Comparison of ENCODE assay signal across 1 cellular context in the genomic region with DNA sequence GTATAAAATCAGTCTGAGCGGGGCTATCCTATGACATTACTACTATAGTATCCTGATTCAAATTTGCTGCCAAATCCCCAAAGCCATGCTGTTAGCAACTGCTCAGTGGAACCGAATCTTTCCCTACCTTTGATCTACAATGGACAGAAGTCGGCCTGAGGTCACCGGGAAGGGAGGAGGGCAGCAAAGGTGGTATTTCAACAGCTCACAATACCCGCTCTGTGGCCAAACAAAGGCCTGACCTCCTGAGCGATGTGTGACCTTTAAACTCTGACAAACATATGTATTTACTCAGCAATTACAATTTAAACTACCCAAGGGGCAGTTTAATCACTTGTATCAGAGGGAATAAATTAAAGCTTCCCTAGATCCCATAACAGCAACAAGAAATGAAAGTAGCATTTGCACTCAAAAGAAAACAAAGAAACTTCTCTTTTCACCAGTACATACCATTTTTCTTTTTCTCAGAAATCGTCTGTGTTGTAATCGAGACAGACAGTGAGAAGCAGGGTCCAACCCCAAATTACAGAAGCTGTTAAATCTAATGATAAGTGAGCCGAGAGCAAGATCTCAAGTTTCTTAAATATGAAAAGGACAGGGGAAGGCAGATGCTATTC.
A peak's percentile ranks its signal among the peaks of the same experiment; 100 is the strongest.
TF ChIP-seq lines count a peak whose summit lies in the region.

No MANE protein-coding gene starts in this region.

TF ChIP-seq in HepG2, 621 proteins besides CTCF, POLR2A, EP300 and RAD21 (continued from another document and continues in another):
- TF ChIP-seq, protein P1, sequence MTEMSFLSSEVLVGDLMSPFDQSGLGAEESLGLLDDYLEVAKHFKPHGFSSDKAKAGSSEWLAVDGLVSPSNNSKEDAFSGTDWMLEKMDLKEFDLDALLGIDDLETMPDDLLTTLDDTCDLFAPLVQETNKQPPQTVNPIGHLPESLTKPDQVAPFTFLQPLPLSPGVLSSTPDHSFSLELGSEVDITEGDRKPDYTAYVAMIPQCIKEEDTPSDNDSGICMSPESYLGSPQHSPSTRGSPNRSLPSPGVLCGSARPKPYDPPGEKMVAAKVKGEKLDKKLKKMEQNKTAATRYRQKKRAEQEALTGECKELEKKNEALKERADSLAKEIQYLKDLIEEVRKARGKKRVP (CRISPR knock-in tag; IDR thresholded peaks at IDR 0.05) = peak in 1 of 2 experiments; percentile 66; a peak in 2 of 4 replicates
- TF ChIP-seq ZNF556 (CRISPR knock-in tag; IDR thresholded peaks at IDR 0.05; ENCODE audit: borderline replicate concordance) = peak; percentile 32; the same call in 1 of the 2 replicates
- no peak for TF ChIP-seq PAWR (CRISPR knock-in tag; IDR thresholded peaks at IDR 0.05; ENCODE audit: borderline replicate concordance)
- TF ChIP-seq, protein P2, sequence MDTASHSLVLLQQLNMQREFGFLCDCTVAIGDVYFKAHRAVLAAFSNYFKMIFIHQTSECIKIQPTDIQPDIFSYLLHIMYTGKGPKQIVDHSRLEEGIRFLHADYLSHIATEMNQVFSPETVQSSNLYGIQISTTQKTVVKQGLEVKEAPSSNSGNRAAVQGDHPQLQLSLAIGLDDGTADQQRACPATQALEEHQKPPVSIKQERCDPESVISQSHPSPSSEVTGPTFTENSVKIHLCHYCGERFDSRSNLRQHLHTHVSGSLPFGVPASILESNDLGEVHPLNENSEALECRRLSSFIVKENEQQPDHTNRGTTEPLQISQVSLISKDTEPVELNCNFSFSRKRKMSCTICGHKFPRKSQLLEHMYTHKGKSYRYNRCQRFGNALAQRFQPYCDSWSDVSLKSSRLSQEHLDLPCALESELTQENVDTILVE (CRISPR knock-in tag; IDR thresholded peaks at IDR 0.05) = 0 out of 2 replicates have a peak, but pooled peaks have one; percentile 62
- peak; percentile 53; the same call in 1 of the 2 replicates for TF ChIP-seq ZNF292 (CRISPR knock-in tag; IDR thresholded peaks at IDR 0.05; ENCODE audit: borderline replicate concordance, low read depth)
- TF ChIP-seq, protein P3, sequence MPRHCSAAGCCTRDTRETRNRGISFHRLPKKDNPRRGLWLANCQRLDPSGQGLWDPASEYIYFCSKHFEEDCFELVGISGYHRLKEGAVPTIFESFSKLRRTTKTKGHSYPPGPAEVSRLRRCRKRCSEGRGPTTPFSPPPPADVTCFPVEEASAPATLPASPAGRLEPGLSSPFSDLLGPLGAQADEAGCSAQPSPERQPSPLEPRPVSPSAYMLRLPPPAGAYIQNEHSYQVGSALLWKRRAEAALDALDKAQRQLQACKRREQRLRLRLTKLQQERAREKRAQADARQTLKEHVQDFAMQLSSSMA (CRISPR knock-in tag; IDR thresholded peaks at IDR 0.05) = no peak
- TF ChIP-seq, protein P4, sequence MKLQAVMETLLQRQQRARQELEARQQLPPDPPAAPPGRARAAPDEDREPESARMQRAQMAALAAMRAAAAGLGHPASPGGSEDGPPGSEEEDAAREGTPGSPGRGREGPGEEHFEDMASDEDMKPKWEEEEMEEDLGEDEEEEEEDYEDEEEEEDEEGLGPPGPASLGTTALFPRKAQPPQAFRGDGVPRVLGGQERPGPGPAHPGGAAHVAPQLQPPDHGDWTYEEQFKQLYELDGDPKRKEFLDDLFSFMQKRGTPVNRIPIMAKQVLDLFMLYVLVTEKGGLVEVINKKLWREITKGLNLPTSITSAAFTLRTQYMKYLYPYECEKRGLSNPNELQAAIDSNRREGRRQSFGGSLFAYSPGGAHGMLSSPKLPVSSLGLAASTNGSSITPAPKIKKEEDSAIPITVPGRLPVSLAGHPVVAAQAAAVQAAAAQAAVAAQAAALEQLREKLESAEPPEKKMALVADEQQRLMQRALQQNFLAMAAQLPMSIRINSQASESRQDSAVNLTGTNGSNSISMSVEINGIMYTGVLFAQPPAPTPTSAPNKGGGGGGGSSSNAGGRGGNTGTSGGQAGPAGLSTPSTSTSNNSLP (IDR thresholded peaks at IDR 0.05; ENCODE audit: low read depth, low read length) = peak; percentile 89
- no peak for TF ChIP-seq RBAK (CRISPR knock-in tag; IDR thresholded peaks at IDR 0.05)
- TF ChIP-seq SP5 (CRISPR knock-in tag; IDR thresholded peaks at IDR 0.05; ENCODE audit: borderline replicate concordance, low read depth) = peak; percentile 80
- peak; percentile 78; the same call in 1 of the 2 replicates for TF ChIP-seq HOXA5 (CRISPR knock-in tag; IDR thresholded peaks at IDR 0.05)
- TF ChIP-seq, protein P5, sequence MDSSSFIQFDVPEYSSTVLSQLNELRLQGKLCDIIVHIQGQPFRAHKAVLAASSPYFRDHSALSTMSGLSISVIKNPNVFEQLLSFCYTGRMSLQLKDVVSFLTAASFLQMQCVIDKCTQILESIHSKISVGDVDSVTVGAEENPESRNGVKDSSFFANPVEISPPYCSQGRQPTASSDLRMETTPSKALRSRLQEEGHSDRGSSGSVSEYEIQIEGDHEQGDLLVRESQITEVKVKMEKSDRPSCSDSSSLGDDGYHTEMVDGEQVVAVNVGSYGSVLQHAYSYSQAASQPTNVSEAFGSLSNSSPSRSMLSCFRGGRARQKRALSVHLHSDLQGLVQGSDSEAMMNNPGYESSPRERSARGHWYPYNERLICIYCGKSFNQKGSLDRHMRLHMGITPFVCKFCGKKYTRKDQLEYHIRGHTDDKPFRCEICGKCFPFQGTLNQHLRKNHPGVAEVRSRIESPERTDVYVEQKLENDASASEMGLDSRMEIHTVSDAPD (CRISPR knock-in tag; IDR thresholded peaks at IDR 0.05) = peak; percentile 18; the same call in 1 of the 2 replicates
- TF ChIP-seq, protein P6, sequence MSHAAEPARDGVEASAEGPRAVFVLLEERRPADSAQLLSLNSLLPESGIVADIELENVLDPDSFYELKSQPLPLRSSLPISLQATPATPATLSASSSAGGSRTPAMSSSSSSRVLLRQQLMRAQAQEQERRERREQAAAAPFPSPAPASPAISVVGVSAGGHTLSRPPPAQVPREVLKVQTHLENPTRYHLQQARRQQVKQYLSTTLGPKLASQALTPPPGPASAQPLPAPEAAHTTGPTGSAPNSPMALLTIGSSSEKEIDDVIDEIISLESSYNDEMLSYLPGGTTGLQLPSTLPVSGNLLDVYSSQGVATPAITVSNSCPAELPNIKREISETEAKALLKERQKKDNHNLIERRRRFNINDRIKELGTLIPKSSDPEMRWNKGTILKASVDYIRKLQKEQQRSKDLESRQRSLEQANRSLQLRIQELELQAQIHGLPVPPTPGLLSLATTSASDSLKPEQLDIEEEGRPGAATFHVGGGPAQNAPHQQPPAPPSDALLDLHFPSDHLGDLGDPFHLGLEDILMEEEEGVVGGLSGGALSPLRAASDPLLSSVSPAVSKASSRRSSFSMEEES (CRISPR knock-in tag; IDR thresholded peaks at IDR 0.05) = peak; percentile 69
- TF ChIP-seq RERE (CRISPR knock-in tag; IDR thresholded peaks at IDR 0.05; ENCODE audit: low read depth) = peak; percentile 76
- TF ChIP-seq, protein P7, sequence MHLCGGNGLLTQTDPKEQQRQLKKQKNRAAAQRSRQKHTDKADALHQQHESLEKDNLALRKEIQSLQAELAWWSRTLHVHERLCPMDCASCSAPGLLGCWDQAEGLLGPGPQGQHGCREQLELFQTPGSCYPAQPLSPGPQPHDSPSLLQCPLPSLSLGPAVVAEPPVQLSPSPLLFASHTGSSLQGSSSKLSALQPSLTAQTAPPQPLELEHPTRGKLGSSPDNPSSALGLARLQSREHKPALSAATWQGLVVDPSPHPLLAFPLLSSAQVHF (CRISPR knock-in tag; IDR thresholded peaks at IDR 0.05) = no peak
- TF ChIP-seq HMGXB3 (CRISPR knock-in tag; IDR thresholded peaks at IDR 0.05; ENCODE audit: borderline replicate concordance) = 0 out of 2 replicates have a peak, but pooled peaks have one; percentile 17
- peak; percentile 76 for TF ChIP-seq HDAC1 (CRISPR knock-in tag; IDR thresholded peaks at IDR 0.05)
- TF ChIP-seq ETS1 (CRISPR knock-in tag; IDR thresholded peaks at IDR 0.05) = no peak
- TF ChIP-seq ZBTB33 (CRISPR knock-in tag; IDR thresholded peaks at IDR 0.05) = peak; percentile 44; the same call in 1 of the 2 replicates
- peak; percentile 88 for TF ChIP-seq NR2C2 (CRISPR knock-in tag; IDR thresholded peaks at IDR 0.05; ENCODE audit: borderline replicate concordance)
